Comparison of ENCODE assay signal across 18 cellular contexts in genomic region chr4:140260227-140260626, GRCh38.
A peak's percentile ranks its signal among the peaks of the same experiment; 100 is the strongest.
DNase-seq lines count a peak whose midpoint lies in the region; ATAC-seq, FAIRE-seq and TF ChIP-seq lines count a peak whose summit lies in the region.
"Had no signal": no experiment of that assay in that cellular context is flagged by ENCODE, and none has a peak within 500 bp of the region (broad histone marks: within the 10 kb centered on the region; RNA-seq: fewer than 3 reads in every experiment).

No MANE protein-coding gene starts in this region.

- H3K27me3 ChIP-seq in endothelial cell of umbilical vein (ENCODE audit: control insufficient read depth in 2 of 2, insufficient read depth in 2 of 2, low read length in 2 of 2) (no peaks in the 10 kb centered on the region), osteoblast (ENCODE audit: insufficient read depth, low read length) (no peaks in the 10 kb centered on the region)
- H3K27me3 ChIP-seq in CD4-positive, alpha-beta memory T cell (ENCODE audit: insufficient read depth, low read length) = no peaks in the 10 kb centered on the region
- H3K27me3 ChIP-seq: left lung, Peyer's patch had no signal

- dilution Hi-C loops in endothelial cell of umbilical vein (cut with MboI; ENCODE audit: extremely low pct_ligation_motif_present, low sequenced_read_pairs) = no loop called here

- H3K4me3 Mint-ChIP-seq in Calu3 (ENCODE audit: low read depth, unreplicated experiment) = no peak overlapping the region
- no peak overlapping the region for H3K4me3 Mint-ChIP-seq in CD4-positive, alpha-beta memory T cell
- H3K4me3 Mint-ChIP-seq: activated CD8-positive, alpha-beta T cell treated with anti-CD3 and anti-CD28 coated beads for 36 hours; natural killer cell had no signal

- H4K20me1 ChIP-seq in endothelial cell of umbilical vein (replicated peaks; ENCODE audit: control insufficient read depth, extremely low read depth, insufficient read depth, low read length) (no peaks in the 10 kb centered on the region), osteoblast (ENCODE audit: insufficient read depth, low read length) (no peaks in the 10 kb centered on the region)

- H3K36me3 ChIP-seq in endothelial cell of umbilical vein (ENCODE audit: control insufficient read depth in 2 of 2, extremely low read depth in 1 of 2, insufficient read depth in 2 of 2, low read length in 2 of 2) = no peaks in the 10 kb centered on the region
- H3K36me3 ChIP-seq in osteoblast (ENCODE audit: insufficient read depth, low read length) = no peaks in the 10 kb centered on the region
- H3K36me3 ChIP-seq in CD4-positive, alpha-beta memory T cell (ENCODE audit: insufficient read depth, low read length) = no peaks in the 10 kb centered on the region
- H3K36me3 ChIP-seq: left lung, Peyer's patch, thoracic aorta had no signal

- peak; percentile 57 for DNase-seq in GM04503 (ENCODE audit: low read depth)
- DNase-seq in RCC 7860 (ENCODE audit: low spot score) = peak; percentile 54
- DNase-seq in endothelial cell of umbilical vein (ENCODE audit: low read depth, low spot score) = peak; percentile 66
- no peak for DNase-seq in osteoblast (ENCODE audit: insufficient read length, low spot score, missing footprints)
- no peak for DNase-seq in Calu3
- DNase-seq in anterior cingulate cortex (lab: John Stamatoyannopoulos, UW) = no peak
- no peak for DNase-seq in CD4-positive, alpha-beta memory T cell
- DNase-seq: activated CD8-positive, alpha-beta T cell treated with anti-CD3 and anti-CD28 coated beads for 36 hours; COR-L47; left lung; natural killer cell; NCI-H1105 treated with DMSO at 0.1 percent for 48 hours; NCI-H510A; Peyer's patch; T1000 had no signal

- H3K4me3 ChIP-seq in endothelial cell of umbilical vein (replicated peaks in 1 of 3; ENCODE audit: insufficient read depth in 1 of 3, low read depth in 1 of 3, low read length in 3 of 3) (no peak overlapping the region), osteoblast (ENCODE audit: insufficient read depth, low read length) (no peak overlapping the region)
- H3K4me3 ChIP-seq in CD4-positive, alpha-beta memory T cell (ENCODE audit: low read length in 2 of 2) = no peak overlapping the region
- H3K4me3 ChIP-seq: left lung, Peyer's patch, thoracic aorta had no signal

- H2AFZ ChIP-seq in endothelial cell of umbilical vein (ENCODE audit: low read depth, low read length) (no peak overlapping the region), osteoblast (ENCODE audit: low read length) (no peak overlapping the region)

- H3K9ac ChIP-seq in endothelial cell of umbilical vein (replicated peaks; ENCODE audit: extremely low read depth, insufficient read depth, low read length) = no peak overlapping the region

- H3K4me2 ChIP-seq in endothelial cell of umbilical vein (ENCODE audit: insufficient read depth, low read length) (peak overlapping the region; percentile 2), osteoblast (ENCODE audit: insufficient read depth, low read length) (peak overlapping the region; percentile 40)

- no peak for FAIRE-seq in RCC 7860 (lab: Jason Lieb, UNC)
- peak; percentile 78 for FAIRE-seq in endothelial cell of umbilical vein (lab: Jason Lieb, UNC)
- FAIRE-seq: colon had no signal

- TF ChIP-seq CTCF in endothelial cell of umbilical vein (IDR thresholded peaks at IDR 0.05; ENCODE audit: extremely low read depth in 1 of 2, insufficient read depth in 1 of 2, low read depth in 1 of 2, low read length in 2 of 2) (no peak), osteoblast (IDR thresholded peaks at IDR 0.05; ENCODE audit: extremely low read depth, low read depth, low read length) (no peak), Calu3 (IDR thresholded peaks at IDR 0.05; ENCODE audit: unreplicated experiment) (no peak)

- POLR2A ChIA-PET in endothelial cell of umbilical vein (lab: Charles Lee) = no interaction called here
- POLR2A ChIA-PET in CD4-positive, alpha-beta memory T cell (lab: Charles Lee; ENCODE audit: partially characterized antibody) = no interaction called here

- H3K79me2 ChIP-seq in endothelial cell of umbilical vein (ENCODE audit: control insufficient read depth, insufficient read depth, low read length) (no peaks in the 10 kb centered on the region), osteoblast (ENCODE audit: insufficient read depth, low read length) (no peaks in the 10 kb centered on the region)

- no peaks in the 10 kb centered on the region for H3K9me1 ChIP-seq in endothelial cell of umbilical vein (replicated peaks; ENCODE audit: control insufficient read depth, extremely low read depth, insufficient read depth, low read length)

- CTCF ChIA-PET in endothelial cell of umbilical vein (lab: Charles Lee) = interaction anchor here (0.9 to 2.0 kb wide), 3 partner anchors 15 to 67 kb away, joined by 3 to 5 read pairs (median 3); no protein-coding TSS in a partner anchor
- CTCF ChIA-PET in Calu3 (lab: Charles Lee) = no interaction called here
- CTCF ChIA-PET in CD4-positive, alpha-beta memory T cell (lab: Charles Lee; ENCODE audit: partially characterized antibody) = interaction anchor here (0.8 to 1.8 kb wide), 5 partner anchors 11 to 253 kb away, joined by 4 to 6 read pairs (median 5); no protein-coding TSS in a partner anchor

- ATAC-seq in HG03175 (IDR thresholded peaks at IDR 0.05; ENCODE audit: unreplicated experiment) = no peak
- ATAC-seq: activated CD8-positive, alpha-beta T cell treated with anti-CD3 and anti-CD28 coated beads for 36 hours; left lung; natural killer cell had no signal

- peaks cover 37% of the 10 kb centered on the region for H3K4me1 ChIP-seq in endothelial cell of umbilical vein (ENCODE audit: control insufficient read depth, extremely low read depth, insufficient read depth, low read length)
- H3K4me1 ChIP-seq in osteoblast (ENCODE audit: insufficient read depth, low read length) = peaks cover 35% of the 10 kb centered on the region
- no peaks in the 10 kb centered on the region for H3K4me1 ChIP-seq in CD4-positive, alpha-beta memory T cell (ENCODE audit: insufficient read depth, low read length)
- H3K4me1 ChIP-seq: Peyer's patch had no signal

- BruUV-seq in endothelial cell of umbilical vein (replicated peaks; lab: Mats Ljungman, UMichigan) (no TSS peak), Calu3 (replicated peaks; lab: Mats Ljungman, UMichigan) (no TSS peak)

- TF ChIP-seq POLR2A in endothelial cell of umbilical vein (IDR thresholded peaks at IDR 0.05; ENCODE audit: low read depth, low read length) = no peak

- no peak overlapping the region for H3K27ac Mint-ChIP-seq in Calu3 (ENCODE audit: unreplicated experiment)
- H3K27ac Mint-ChIP-seq in CD4-positive, alpha-beta memory T cell = no peak overlapping the region
- H3K27ac Mint-ChIP-seq: activated CD8-positive, alpha-beta T cell treated with anti-CD3 and anti-CD28 coated beads for 36 hours; natural killer cell had no signal

- no peaks in the 10 kb centered on the region for H3K27me3 Mint-ChIP-seq in Calu3 (ENCODE audit: unreplicated experiment)
- H3K27me3 Mint-ChIP-seq in CD4-positive, alpha-beta memory T cell = peaks cover 4 to 14% of the 10 kb centered on the region in 2 donors

- intact Hi-C loops in endothelial cell of umbilical vein (cut with micrococcal nuclease) (no loop called here), Calu3 (cut with micrococcal nuclease; ENCODE audit: unreplicated experiment) (no loop called here)
- intact Hi-C loops in CD4-positive, alpha-beta memory T cell (cut with micrococcal nuclease) = no loop called here

- H3K27ac ChIP-seq in endothelial cell of umbilical vein (ENCODE audit: insufficient read depth, low read depth, low read length) (peak overlapping the region; percentile 31), osteoblast (ENCODE audit: low read depth, low read length) (no peak overlapping the region)
- no peak overlapping the region for H3K27ac ChIP-seq in CD4-positive, alpha-beta memory T cell (ENCODE audit: low read depth, low read length)
- H3K27ac ChIP-seq: left lung, Peyer's patch, thoracic aorta had no signal

- peaks cover 4% of the 10 kb centered on the region for H3K36me3 Mint-ChIP-seq in Calu3 (ENCODE audit: insufficient read depth, unreplicated experiment)
- no peaks in the 10 kb centered on the region for H3K36me3 Mint-ChIP-seq in CD4-positive, alpha-beta memory T cell
- H3K36me3 Mint-ChIP-seq: natural killer cell had no signal

- H3K9me3 ChIP-seq in endothelial cell of umbilical vein (replicated peaks; ENCODE audit: control insufficient read depth, insufficient read depth, low read length) = no peaks in the 10 kb centered on the region
- H3K9me3 ChIP-seq in osteoblast (ENCODE audit: low read depth, low read length) = no peaks in the 10 kb centered on the region
- H3K9me3 ChIP-seq in CD4-positive, alpha-beta memory T cell (ENCODE audit: control insufficient read depth in 1 of 2, low read length in 2 of 2) = no peaks in the 10 kb centered on the region
- H3K9me3 ChIP-seq: left lung, Peyer's patch, thoracic aorta had no signal

- no peaks in the 10 kb centered on the region for H3K9me3 Mint-ChIP-seq in Calu3 (ENCODE audit: low read depth, unreplicated experiment)
- H3K9me3 Mint-ChIP-seq in CD4-positive, alpha-beta memory T cell = no peaks in the 10 kb centered on the region
- H3K9me3 Mint-ChIP-seq: activated CD8-positive, alpha-beta T cell treated with anti-CD3 and anti-CD28 coated beads for 36 hours; natural killer cell had no signal

- H3K4me1 Mint-ChIP-seq in Calu3 (ENCODE audit: low read depth, unreplicated experiment) = peaks cover 15% of the 10 kb centered on the region
- H3K4me1 Mint-ChIP-seq in CD4-positive, alpha-beta memory T cell = no peaks in the 10 kb centered on the region
- H3K4me1 Mint-ChIP-seq: natural killer cell had no signal

TF ChIP-seq in endothelial cell of umbilical vein, 7 proteins besides CTCF, POLR2A, EP300 and RAD21:
- TF ChIP-seq JUN (IDR thresholded peaks at IDR 0.05; ENCODE audit: borderline replicate concordance, insufficient read depth, insufficient read length, low read depth) (peak; percentile 94), FOS (IDR thresholded peaks at IDR 0.05; ENCODE audit: borderline replicate concordance, insufficient read depth, low read length) (peak; percentile 84), POLR2AphosphoS5 (IDR thresholded peaks at IDR 0.05; ENCODE audit: insufficient read depth, low read depth, low read length) (no peak), GATA2 (IDR thresholded peaks at IDR 0.05; ENCODE audit: insufficient read depth, insufficient read length, low read depth, low read length) (peak; percentile 64), MYC (IDR thresholded peaks at IDR 0.05; ENCODE audit: low read depth, low read length) (no peak), MAX (IDR thresholded peaks at IDR 0.05; ENCODE audit: insufficient read depth, insufficient read length) (peak; percentile 58), EZH2 (IDR thresholded peaks at IDR 0.05; ENCODE audit: borderline replicate concordance, low read depth, low read length, severe bottlenecking) (no peak)

Comparison
In these comparisons a context has a peak if more than half of its experiments do, and no peak if none do; other contexts are left out.
1. DNase-seq: peak in GM04503 (single experiment), RCC 7860 (single experiment) and endothelial cell of umbilical vein (single experiment); none in osteoblast (single experiment), Calu3 (single experiment), anterior cingulate cortex (0 of 58) and CD4-positive, alpha-beta memory T cell (0 of 5).